ENCODE assay signal across 1 cellular context in the genomic region with DNA sequence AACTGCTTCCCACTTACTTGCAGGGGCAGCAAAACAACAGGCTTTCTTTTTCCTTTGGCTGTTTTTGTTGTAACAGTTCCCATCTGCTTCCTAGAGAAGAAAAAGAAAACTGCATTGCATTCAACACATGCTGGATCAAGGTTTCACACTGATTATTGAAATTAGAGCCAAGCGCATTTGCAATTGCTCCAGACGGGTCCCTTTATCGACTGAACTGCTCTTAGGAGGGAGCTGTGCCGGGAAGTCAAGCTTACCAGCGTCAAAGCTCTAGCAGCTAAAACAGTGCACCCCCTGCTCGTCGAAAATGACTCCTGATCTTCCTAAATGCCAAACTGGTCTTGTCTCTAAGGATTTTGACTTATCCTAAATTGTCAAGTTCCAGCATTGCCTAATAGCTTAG.
TF ChIP-seq lines count a peak whose summit lies in the region.

No MANE protein-coding gene starts in this region.

TF ChIP-seq in GM23338, 12 proteins besides CTCF, POLR2A, EP300 and RAD21 (continued from another document):
- TF ChIP-seq, protein P1, sequence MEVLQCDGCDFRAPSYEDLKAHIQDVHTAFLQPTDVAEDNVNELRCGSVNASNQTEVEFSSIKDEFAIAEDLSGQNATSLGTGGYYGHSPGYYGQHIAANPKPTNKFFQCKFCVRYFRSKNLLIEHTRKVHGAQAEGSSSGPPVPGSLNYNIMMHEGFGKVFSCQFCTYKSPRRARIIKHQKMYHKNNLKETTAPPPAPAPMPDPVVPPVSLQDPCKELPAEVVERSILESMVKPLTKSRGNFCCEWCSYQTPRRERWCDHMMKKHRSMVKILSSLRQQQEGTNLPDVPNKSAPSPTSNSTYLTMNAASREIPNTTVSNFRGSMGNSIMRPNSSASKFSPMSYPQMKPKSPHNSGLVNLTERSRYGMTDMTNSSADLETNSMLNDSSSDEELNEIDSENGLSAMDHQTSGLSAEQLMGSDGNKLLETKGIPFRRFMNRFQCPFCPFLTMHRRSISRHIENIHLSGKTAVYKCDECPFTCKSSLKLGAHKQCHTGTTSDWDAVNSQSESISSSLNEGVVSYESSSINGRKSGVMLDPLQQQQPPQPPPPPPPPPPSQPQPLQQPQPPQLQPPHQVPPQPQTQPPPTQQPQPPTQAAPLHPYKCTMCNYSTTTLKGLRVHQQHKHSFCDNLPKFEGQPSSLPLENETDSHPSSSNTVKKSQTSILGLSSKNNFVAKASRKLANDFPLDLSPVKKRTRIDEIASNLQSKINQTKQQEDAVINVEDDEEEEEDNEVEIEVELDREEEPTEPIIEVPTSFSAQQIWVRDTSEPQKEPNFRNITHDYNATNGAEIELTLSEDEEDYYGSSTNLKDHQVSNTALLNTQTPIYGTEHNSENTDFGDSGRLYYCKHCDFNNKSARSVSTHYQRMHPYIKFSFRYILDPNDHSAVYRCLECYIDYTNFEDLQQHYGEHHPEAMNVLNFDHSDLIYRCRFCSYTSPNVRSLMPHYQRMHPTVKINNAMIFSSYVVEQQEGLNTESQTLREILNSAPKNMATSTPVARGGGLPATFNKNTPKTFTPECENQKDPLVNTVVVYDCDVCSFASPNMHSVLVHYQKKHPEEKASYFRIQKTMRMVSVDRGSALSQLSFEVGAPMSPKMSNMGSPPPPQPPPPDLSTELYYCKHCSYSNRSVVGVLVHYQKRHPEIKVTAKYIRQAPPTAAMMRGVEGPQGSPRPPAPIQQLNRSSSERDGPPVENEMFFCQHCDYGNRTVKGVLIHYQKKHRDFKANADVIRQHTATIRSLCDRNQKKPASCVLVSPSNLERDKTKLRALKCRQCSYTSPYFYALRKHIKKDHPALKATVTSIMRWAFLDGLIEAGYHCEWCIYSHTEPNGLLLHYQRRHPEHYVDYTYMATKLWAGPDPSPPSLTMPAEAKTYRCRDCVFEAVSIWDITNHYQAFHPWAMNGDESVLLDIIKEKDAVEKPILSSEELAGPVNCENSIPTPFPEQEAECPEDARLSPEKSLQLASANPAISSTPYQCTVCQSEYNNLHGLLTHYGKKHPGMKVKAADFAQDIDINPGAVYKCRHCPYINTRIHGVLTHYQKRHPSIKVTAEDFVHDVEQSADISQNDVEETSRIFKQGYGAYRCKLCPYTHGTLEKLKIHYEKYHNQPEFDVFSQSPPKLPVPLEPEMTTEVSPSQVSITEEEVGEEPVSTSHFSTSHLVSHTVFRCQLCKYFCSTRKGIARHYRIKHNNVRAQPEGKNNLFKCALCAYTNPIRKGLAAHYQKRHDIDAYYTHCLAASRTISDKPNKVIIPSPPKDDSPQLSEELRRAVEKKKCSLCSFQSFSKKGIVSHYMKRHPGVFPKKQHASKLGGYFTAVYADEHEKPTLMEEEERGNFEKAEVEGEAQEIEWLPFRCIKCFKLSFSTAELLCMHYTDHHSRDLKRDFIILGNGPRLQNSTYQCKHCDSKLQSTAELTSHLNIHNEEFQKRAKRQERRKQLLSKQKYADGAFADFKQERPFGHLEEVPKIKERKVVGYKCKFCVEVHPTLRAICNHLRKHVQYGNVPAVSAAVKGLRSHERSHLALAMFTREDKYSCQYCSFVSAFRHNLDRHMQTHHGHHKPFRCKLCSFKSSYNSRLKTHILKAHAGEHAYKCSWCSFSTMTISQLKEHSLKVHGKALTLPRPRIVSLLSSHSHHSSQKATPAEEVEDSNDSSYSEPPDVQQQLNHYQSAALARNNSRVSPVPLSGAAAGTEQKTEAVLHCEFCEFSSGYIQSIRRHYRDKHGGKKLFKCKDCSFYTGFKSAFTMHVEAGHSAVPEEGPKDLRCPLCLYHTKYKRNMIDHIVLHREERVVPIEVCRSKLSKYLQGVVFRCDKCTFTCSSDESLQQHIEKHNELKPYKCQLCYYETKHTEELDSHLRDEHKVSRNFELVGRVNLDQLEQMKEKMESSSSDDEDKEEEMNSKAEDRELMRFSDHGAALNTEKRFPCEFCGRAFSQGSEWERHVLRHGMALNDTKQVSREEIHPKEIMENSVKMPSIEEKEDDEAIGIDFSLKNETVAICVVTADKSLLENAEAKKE (CRISPR knock-in tag; IDR thresholded peaks at IDR 0.05), result no peak
- TF ChIP-seq EZH2 (IDR thresholded peaks at IDR 0.05; ENCODE audit: low read depth, unreplicated experiment), result no peak
- no peak for TF ChIP-seq ZNF331 (CRISPR knock-in tag; IDR thresholded peaks at IDR 0.05; ENCODE audit: low read depth)
- no peak for TF ChIP-seq ZNF114 (CRISPR knock-in tag; IDR thresholded peaks at IDR 0.05)
- TF ChIP-seq, protein P2, sequence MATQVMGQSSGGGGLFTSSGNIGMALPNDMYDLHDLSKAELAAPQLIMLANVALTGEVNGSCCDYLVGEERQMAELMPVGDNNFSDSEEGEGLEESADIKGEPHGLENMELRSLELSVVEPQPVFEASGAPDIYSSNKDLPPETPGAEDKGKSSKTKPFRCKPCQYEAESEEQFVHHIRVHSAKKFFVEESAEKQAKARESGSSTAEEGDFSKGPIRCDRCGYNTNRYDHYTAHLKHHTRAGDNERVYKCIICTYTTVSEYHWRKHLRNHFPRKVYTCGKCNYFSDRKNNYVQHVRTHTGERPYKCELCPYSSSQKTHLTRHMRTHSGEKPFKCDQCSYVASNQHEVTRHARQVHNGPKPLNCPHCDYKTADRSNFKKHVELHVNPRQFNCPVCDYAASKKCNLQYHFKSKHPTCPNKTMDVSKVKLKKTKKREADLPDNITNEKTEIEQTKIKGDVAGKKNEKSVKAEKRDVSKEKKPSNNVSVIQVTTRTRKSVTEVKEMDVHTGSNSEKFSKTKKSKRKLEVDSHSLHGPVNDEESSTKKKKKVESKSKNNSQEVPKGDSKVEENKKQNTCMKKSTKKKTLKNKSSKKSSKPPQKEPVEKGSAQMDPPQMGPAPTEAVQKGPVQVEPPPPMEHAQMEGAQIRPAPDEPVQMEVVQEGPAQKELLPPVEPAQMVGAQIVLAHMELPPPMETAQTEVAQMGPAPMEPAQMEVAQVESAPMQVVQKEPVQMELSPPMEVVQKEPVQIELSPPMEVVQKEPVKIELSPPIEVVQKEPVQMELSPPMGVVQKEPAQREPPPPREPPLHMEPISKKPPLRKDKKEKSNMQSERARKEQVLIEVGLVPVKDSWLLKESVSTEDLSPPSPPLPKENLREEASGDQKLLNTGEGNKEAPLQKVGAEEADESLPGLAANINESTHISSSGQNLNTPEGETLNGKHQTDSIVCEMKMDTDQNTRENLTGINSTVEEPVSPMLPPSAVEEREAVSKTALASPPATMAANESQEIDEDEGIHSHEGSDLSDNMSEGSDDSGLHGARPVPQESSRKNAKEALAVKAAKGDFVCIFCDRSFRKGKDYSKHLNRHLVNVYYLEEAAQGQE (IDR thresholded peaks at IDR 0.05; ENCODE audit: unreplicated experiment), result no peak
- TF ChIP-seq, protein P3, sequence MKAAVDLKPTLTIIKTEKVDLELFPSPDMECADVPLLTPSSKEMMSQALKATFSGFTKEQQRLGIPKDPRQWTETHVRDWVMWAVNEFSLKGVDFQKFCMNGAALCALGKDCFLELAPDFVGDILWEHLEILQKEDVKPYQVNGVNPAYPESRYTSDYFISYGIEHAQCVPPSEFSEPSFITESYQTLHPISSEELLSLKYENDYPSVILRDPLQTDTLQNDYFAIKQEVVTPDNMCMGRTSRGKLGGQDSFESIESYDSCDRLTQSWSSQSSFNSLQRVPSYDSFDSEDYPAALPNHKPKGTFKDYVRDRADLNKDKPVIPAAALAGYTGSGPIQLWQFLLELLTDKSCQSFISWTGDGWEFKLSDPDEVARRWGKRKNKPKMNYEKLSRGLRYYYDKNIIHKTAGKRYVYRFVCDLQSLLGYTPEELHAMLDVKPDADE (IDR thresholded peaks at IDR 0.05), result no peak
- TF ChIP-seq CREB1 (CRISPR knock-in tag; IDR thresholded peaks at IDR 0.05; ENCODE audit: low read depth), result no peak
- no peak for TF ChIP-seq POLR2AphosphoS5 (IDR thresholded peaks at IDR 0.05; ENCODE audit: low read depth)
- TF ChIP-seq NANOG (IDR thresholded peaks at IDR 0.05; ENCODE audit: borderline replicate concordance), result no peak
- no peak for TF ChIP-seq JUNB (IDR thresholded peaks at IDR 0.05; ENCODE audit: unreplicated experiment)
- TF ChIP-seq STAT1 (IDR thresholded peaks at IDR 0.05; ENCODE audit: unreplicated experiment), result no peak
